12 cellular contexts compared by ENCODE assay signal in the genomic region with DNA sequence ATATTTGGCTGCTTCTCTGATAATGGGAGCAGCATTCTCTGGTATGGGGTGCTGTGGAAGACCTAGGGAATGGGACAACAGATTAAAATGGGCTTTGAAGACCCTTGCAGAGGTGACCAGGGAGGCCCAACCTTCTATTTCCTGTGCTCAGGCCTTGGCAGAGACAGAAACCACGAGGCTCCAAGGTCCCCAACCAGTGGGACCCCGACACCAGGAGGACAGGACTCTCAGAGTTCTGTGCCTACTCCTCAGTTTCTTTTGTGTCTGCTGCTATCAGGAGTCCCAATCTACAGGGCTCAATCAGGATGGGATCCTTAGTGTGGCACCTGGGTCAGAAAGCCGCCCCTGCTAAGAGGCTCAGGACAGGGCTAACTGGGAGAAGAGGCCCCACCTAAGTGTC. TPM values are rescaled to one million over a fixed set of nuclear protein-coding genes. Genes with fewer than 3 reads are reported as not detected.
DNase-seq lines count a peak whose midpoint lies in the region; ATAC-seq and TF ChIP-seq lines count a peak whose summit lies in the region.
"Had no signal": no experiment of that assay in that cellular context is flagged by ENCODE, and none has a peak within 500 bp of the region (broad histone marks: within the 10 kb centered on the region; RNA-seq: fewer than 3 reads in every experiment).

No MANE protein-coding gene starts in this region.

- no peak for TF ChIP-seq CTCF in Peyer's patch (IDR thresholded peaks at IDR 0.05)

- H3K36me3 Mint-ChIP-seq in activated CD4-positive, alpha-beta T cell treated with anti-CD3 and anti-CD28 coated beads, Interleukin-2, amount 10 ng/mL, durations not matched to agents 7 days and 5 days (ENCODE audit: low read depth), result peaks cover 10% of the 10 kb centered on the region
- H3K36me3 Mint-ChIP-seq in stimulated activated effector memory CD8-positive, alpha-beta T cell treated with anti-CD3 and anti-CD28 coated beads, Interleukin-12 subunit alpha, Interleukin-12 subunit beta, amount 100 ng/mL, for 72 hours, result peaks cover 39% of the 10 kb centered on the region

- H3K27me3 Mint-ChIP-seq in activated CD4-positive, alpha-beta T cell treated with anti-CD3 and anti-CD28 coated beads, Interleukin-2, amount 10 ng/mL, durations not matched to agents 7 days and 5 days, result no peaks in the 10 kb centered on the region

- DNase-seq in activated CD4-positive, alpha-beta T cell treated with anti-CD3 and anti-CD28 coated beads, Interleukin-2, amount 10 ng/mL, durations not matched to agents 7 days and 5 days, result no peak
- no peak for DNase-seq in activated CD4-positive, alpha-beta T cell treated with anti-CD3 and anti-CD28 coated beads, Interleukin-2, amount 50 U/mL, for 4 hours
- DNase-seq in Peyer's patch (no peak), occipital lobe (lab: John Stamatoyannopoulos, UW) (no peak), NCI-H2196 treated with DMSO at 0.1 percent for 48 hours (lab: John Stamatoyannopoulos, UW; ENCODE audit: unreplicated experiment) (no peak)
- DNase-seq in effector memory CD4-positive, alpha-beta T cell, result no peak
- no peak for DNase-seq in stimulated activated effector memory CD8-positive, alpha-beta T cell treated with anti-CD3 and anti-CD28 coated beads, Interleukin-12 subunit alpha, Interleukin-12 subunit beta, amount 100 ng/mL, for 72 hours (ENCODE audit: low spot score in 2 of 2)
- DNase-seq: GF-D8 had no signal

- no peak overlapping the region for H3K4me3 Mint-ChIP-seq in activated CD4-positive, alpha-beta T cell treated with anti-CD3 and anti-CD28 coated beads, Interleukin-2, amount 10 ng/mL, durations not matched to agents 7 days and 5 days
- peak overlapping the region; percentile 49 for H3K4me3 Mint-ChIP-seq in stimulated activated effector memory CD8-positive, alpha-beta T cell treated with anti-CD3 and anti-CD28 coated beads, Interleukin-12 subunit alpha, Interleukin-12 subunit beta, amount 100 ng/mL, for 72 hours

- H3K27ac Mint-ChIP-seq in activated CD4-positive, alpha-beta T cell treated with anti-CD3 and anti-CD28 coated beads, Interleukin-2, amount 10 ng/mL, durations not matched to agents 7 days and 5 days, result peak overlapping the region; percentile 96
- peak overlapping the region; percentile 53 for H3K27ac Mint-ChIP-seq in stimulated activated effector memory CD8-positive, alpha-beta T cell treated with anti-CD3 and anti-CD28 coated beads, Interleukin-12 subunit alpha, Interleukin-12 subunit beta, amount 100 ng/mL, for 72 hours
- H3K27ac Mint-ChIP-seq: progenitor cell of endocrine pancreas had no signal

- H3K27me3 ChIP-seq in Peyer's patch, result no peaks in the 10 kb centered on the region
- no peaks in the 10 kb centered on the region for H3K27me3 ChIP-seq in effector memory CD4-positive, alpha-beta T cell (replicated peaks; ENCODE audit: control insufficient read depth, insufficient read depth, low read length, poor library complexity, severe bottlenecking)

- no peaks in the 10 kb centered on the region for H3K36me3 ChIP-seq in Peyer's patch
- no peaks in the 10 kb centered on the region for H3K36me3 ChIP-seq in effector memory CD4-positive, alpha-beta T cell (ENCODE audit: control insufficient read depth, insufficient read depth, low read length)

- H3K4me1 ChIP-seq in Peyer's patch, result peaks cover 0 to 26% (median 17%) of the 10 kb centered on the region in 4 donors
- H3K4me1 ChIP-seq in effector memory CD4-positive, alpha-beta T cell (ENCODE audit: control insufficient read depth, insufficient read depth, low read length, poor library complexity, severe bottlenecking), result peaks cover 67% of the 10 kb centered on the region

- CTCF ChIA-PET in activated CD4-positive, alpha-beta T cell treated with anti-CD3 and anti-CD28 coated beads, Interleukin-2, amount 10 ng/mL, durations not matched to agents 7 days and 5 days (lab: Charles Lee), result interaction anchor here (1.0 to 2.5 kb wide), 4 partner anchors 9 to 15 kb away, joined by 4 to 13 read pairs (median 6); no protein-coding TSS in a partner anchor

- H3K9me3 Mint-ChIP-seq in activated CD4-positive, alpha-beta T cell treated with anti-CD3 and anti-CD28 coated beads, Interleukin-2, amount 10 ng/mL, durations not matched to agents 7 days and 5 days, result peaks cover 5% of the 10 kb centered on the region
- no peaks in the 10 kb centered on the region for H3K9me3 Mint-ChIP-seq in stimulated activated effector memory CD8-positive, alpha-beta T cell treated with anti-CD3 and anti-CD28 coated beads, Interleukin-12 subunit alpha, Interleukin-12 subunit beta, amount 100 ng/mL, for 72 hours

- POLR2A ChIA-PET in activated CD4-positive, alpha-beta T cell treated with anti-CD3 and anti-CD28 coated beads, Interleukin-2, amount 10 ng/mL, durations not matched to agents 7 days and 5 days (lab: Charles Lee), result no interaction called here

- no peaks in the 10 kb centered on the region for H3K9me3 ChIP-seq in Peyer's patch
- H3K9me3 ChIP-seq in effector memory CD4-positive, alpha-beta T cell (ENCODE audit: control insufficient read depth, low read length), result no peaks in the 10 kb centered on the region

- ATAC-seq in stimulated activated effector memory CD8-positive, alpha-beta T cell treated with anti-CD3 and anti-CD28 coated beads, Interleukin-12 subunit alpha, Interleukin-12 subunit beta, amount 100 ng/mL, for 72 hours, result no peak
- ATAC-seq in HG03139 (IDR thresholded peaks at IDR 0.05; ENCODE audit: unreplicated experiment), result no peak

- H3K4me3 ChIP-seq in Peyer's patch, result no peak overlapping the region
- peak overlapping the region; percentile 9 for H3K4me3 ChIP-seq in effector memory CD4-positive, alpha-beta T cell (ENCODE audit: insufficient read depth, low read depth, low read length, poor library complexity, severe bottlenecking)

- peaks cover 78% of the 10 kb centered on the region for H3K4me1 Mint-ChIP-seq in activated CD4-positive, alpha-beta T cell treated with anti-CD3 and anti-CD28 coated beads, Interleukin-2, amount 10 ng/mL, durations not matched to agents 7 days and 5 days
- H3K4me1 Mint-ChIP-seq in stimulated activated effector memory CD8-positive, alpha-beta T cell treated with anti-CD3 and anti-CD28 coated beads, Interleukin-12 subunit alpha, Interleukin-12 subunit beta, amount 100 ng/mL, for 72 hours, result peaks cover 72% of the 10 kb centered on the region

- H3K27ac ChIP-seq in Peyer's patch, result peak overlapping the region; percentile 64 to 82 (median 74)
- peak overlapping the region; percentile 85 for H3K27ac ChIP-seq in effector memory CD4-positive, alpha-beta T cell (ENCODE audit: insufficient read depth, low read length, poor library complexity, severe bottlenecking)

- TF ChIP-seq POLR2A in Peyer's patch (IDR thresholded peaks at IDR 0.05), result no peak

RNA-seq across cellular contexts. Expression of a gene that starts 29.4 kb away (rescaled TPM):
- 1 to 10 TPM; 2.9 to 4.7 TPM for total RNA-seq in activated CD4-positive, alpha-beta T cell treated with anti-CD3 and anti-CD28 coated beads, Interleukin-2, amount 10 ng/mL, durations not matched to agents 7 days and 5 days
- total RNA-seq in Peyer's patch, result not detected
- total RNA-seq in occipital lobe, result not detected
- total RNA-seq: A673, progenitor cell of endocrine pancreas had no signal

RNA-seq across cellular contexts. Expression of a gene that starts 42.5 kb away (rescaled TPM):
- under 1 TPM; 0.20 to 0.40 TPM for total RNA-seq in activated CD4-positive, alpha-beta T cell treated with anti-CD3 and anti-CD28 coated beads, Interleukin-2, amount 10 ng/mL, durations not matched to agents 7 days and 5 days
- total RNA-seq in Peyer's patch (not detected), occipital lobe (not detected)
- total RNA-seq: A673, dermis blood vessel endothelial cell, progenitor cell of endocrine pancreas had no signal
